1 cellular context compared by ENCODE assay signal in the genomic region with DNA sequence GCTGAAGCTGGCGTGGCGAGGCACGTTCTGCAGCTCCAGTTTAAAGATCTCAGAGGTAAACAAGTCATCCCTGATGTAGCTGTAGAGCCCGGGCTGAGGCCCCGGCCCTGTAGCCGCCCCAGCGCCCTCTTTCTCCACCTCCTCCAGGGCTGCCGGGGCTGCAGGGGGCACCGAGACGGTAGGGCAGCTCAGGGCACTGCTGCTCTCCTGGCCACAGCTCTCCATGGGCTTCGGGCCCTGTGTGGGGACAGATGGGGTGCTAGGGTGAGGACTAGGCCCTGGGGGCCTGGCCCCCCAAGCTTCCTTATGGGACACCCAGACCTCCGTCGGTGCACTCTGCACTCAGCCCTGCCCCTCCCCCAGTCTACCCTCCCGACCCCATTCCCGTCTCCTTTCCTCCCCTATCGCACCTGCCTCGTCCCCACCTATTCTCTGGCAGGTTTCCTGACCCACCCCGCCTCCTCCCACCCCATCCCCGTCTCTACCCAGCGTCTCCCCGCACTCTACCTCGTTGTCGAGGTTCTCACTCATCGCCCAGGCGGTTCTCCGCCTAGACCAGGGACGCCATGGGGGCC.
A peak's percentile ranks its signal among the peaks of the same experiment; 100 is the strongest.
TF ChIP-seq lines count a peak whose summit lies in the region.

No MANE protein-coding gene starts in this region.

TF ChIP-seq in K562, 482 proteins besides CTCF, POLR2A, EP300 and RAD21 (continues in another document):
- TF ChIP-seq, protein P1, sequence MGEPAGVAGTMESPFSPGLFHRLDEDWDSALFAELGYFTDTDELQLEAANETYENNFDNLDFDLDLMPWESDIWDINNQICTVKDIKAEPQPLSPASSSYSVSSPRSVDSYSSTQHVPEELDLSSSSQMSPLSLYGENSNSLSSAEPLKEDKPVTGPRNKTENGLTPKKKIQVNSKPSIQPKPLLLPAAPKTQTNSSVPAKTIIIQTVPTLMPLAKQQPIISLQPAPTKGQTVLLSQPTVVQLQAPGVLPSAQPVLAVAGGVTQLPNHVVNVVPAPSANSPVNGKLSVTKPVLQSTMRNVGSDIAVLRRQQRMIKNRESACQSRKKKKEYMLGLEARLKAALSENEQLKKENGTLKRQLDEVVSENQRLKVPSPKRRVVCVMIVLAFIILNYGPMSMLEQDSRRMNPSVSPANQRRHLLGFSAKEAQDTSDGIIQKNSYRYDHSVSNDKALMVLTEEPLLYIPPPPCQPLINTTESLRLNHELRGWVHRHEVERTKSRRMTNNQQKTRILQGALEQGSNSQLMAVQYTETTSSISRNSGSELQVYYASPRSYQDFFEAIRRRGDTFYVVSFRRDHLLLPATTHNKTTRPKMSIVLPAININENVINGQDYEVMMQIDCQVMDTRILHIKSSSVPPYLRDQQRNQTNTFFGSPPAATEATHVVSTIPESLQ (CRISPR knock-in tag; IDR thresholded peaks at IDR 0.05) = no peak
- TF ChIP-seq DNMT1 (IDR thresholded peaks at IDR 0.05) = peak; percentile 97; the same call in 1 of the 2 replicates
- TF ChIP-seq NFATC3 (IDR thresholded peaks at IDR 0.05) = 0 out of 2 replicates have a peak, but pooled peaks have one; percentile 26
- peak; percentile 84 for TF ChIP-seq ARID2 (IDR thresholded peaks at IDR 0.05)
- no peak for TF ChIP-seq KLF10 (CRISPR knock-in tag; IDR thresholded peaks at IDR 0.05)
- TF ChIP-seq FOS (IDR thresholded peaks at IDR 0.05; ENCODE audit: extremely low read depth, insufficient read length) = no peak
- TF ChIP-seq FOXJ2 (tag; IDR thresholded peaks at IDR 0.05) = no peak
- TF ChIP-seq, protein P2, sequence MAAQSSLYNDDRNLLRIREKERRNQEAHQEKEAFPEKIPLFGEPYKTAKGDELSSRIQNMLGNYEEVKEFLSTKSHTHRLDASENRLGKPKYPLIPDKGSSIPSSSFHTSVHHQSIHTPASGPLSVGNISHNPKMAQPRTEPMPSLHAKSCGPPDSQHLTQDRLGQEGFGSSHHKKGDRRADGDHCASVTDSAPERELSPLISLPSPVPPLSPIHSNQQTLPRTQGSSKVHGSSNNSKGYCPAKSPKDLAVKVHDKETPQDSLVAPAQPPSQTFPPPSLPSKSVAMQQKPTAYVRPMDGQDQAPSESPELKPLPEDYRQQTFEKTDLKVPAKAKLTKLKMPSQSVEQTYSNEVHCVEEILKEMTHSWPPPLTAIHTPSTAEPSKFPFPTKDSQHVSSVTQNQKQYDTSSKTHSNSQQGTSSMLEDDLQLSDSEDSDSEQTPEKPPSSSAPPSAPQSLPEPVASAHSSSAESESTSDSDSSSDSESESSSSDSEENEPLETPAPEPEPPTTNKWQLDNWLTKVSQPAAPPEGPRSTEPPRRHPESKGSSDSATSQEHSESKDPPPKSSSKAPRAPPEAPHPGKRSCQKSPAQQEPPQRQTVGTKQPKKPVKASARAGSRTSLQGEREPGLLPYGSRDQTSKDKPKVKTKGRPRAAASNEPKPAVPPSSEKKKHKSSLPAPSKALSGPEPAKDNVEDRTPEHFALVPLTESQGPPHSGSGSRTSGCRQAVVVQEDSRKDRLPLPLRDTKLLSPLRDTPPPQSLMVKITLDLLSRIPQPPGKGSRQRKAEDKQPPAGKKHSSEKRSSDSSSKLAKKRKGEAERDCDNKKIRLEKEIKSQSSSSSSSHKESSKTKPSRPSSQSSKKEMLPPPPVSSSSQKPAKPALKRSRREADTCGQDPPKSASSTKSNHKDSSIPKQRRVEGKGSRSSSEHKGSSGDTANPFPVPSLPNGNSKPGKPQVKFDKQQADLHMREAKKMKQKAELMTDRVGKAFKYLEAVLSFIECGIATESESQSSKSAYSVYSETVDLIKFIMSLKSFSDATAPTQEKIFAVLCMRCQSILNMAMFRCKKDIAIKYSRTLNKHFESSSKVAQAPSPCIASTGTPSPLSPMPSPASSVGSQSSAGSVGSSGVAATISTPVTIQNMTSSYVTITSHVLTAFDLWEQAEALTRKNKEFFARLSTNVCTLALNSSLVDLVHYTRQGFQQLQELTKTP (IDR thresholded peaks at IDR 0.05; ENCODE audit: low read depth in 1 of 2, partially characterized antibody in 2 of 2) = peak; percentile 56 to 90
- TF ChIP-seq GABPB2 (CRISPR knock-in tag; conservative IDR thresholded peaks at IDR 0.05) = 0 out of 2 replicates have a peak, but pooled peaks have one; percentile 6
- TF ChIP-seq CBFA2T2 (conservative IDR thresholded peaks at IDR 0.05) = no peak
- TF ChIP-seq, protein P3, sequence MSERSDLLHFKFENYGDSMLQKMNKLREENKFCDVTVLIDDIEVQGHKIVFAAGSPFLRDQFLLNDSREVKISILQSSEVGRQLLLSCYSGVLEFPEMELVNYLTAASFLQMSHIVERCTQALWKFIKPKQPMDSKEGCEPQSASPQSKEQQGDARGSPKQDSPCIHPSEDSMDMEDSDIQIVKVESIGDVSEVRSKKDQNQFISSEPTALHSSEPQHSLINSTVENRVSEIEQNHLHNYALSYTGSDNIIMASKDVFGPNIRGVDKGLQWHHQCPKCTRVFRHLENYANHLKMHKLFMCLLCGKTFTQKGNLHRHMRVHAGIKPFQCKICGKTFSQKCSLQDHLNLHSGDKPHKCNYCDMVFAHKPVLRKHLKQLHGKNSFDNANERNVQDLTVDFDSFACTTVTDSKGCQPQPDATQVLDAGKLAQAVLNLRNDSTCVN (CRISPR knock-in tag; IDR thresholded peaks at IDR 0.05) = peak; percentile 89
- no peak for TF ChIP-seq NFXL1 (CRISPR knock-in tag; IDR thresholded peaks at IDR 0.05)
- peak in 1 of 2 experiments; percentile 64; a peak in 1 of 4 replicates for TF ChIP-seq TEAD1 (CRISPR knock-in tag; IDR thresholded peaks at IDR 0.05)
- peak; percentile 88; the same call in 1 of the 2 replicates for TF ChIP-seq BRD4 (IDR thresholded peaks at IDR 0.05)
- TF ChIP-seq ZNF586 (CRISPR knock-in tag; conservative IDR thresholded peaks at IDR 0.05) = 0 out of 2 replicates have a peak, but pooled peaks have one; percentile 51
- peak; percentile 70; the same call in 1 of the 2 replicates for TF ChIP-seq PHF8 (IDR thresholded peaks at IDR 0.05; ENCODE audit: borderline replicate concordance, low read length)
- TF ChIP-seq, protein P4, sequence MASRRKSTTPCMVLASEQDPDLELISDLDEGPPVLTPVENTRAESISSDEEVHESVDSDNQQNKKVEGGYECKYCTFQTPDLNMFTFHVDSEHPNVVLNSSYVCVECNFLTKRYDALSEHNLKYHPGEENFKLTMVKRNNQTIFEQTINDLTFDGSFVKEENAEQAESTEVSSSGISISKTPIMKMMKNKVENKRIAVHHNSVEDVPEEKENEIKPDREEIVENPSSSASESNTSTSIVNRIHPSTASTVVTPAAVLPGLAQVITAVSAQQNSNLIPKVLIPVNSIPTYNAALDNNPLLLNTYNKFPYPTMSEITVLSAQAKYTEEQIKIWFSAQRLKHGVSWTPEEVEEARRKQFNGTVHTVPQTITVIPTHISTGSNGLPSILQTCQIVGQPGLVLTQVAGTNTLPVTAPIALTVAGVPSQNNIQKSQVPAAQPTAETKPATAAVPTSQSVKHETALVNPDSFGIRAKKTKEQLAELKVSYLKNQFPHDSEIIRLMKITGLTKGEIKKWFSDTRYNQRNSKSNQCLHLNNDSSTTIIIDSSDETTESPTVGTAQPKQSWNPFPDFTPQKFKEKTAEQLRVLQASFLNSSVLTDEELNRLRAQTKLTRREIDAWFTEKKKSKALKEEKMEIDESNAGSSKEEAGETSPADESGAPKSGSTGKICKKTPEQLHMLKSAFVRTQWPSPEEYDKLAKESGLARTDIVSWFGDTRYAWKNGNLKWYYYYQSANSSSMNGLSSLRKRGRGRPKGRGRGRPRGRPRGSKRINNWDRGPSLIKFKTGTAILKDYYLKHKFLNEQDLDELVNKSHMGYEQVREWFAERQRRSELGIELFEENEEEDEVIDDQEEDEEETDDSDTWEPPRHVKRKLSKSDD (conservative IDR thresholded peaks at IDR 0.05; ENCODE audit: low read length) = no peak
- TF ChIP-seq, protein P5, sequence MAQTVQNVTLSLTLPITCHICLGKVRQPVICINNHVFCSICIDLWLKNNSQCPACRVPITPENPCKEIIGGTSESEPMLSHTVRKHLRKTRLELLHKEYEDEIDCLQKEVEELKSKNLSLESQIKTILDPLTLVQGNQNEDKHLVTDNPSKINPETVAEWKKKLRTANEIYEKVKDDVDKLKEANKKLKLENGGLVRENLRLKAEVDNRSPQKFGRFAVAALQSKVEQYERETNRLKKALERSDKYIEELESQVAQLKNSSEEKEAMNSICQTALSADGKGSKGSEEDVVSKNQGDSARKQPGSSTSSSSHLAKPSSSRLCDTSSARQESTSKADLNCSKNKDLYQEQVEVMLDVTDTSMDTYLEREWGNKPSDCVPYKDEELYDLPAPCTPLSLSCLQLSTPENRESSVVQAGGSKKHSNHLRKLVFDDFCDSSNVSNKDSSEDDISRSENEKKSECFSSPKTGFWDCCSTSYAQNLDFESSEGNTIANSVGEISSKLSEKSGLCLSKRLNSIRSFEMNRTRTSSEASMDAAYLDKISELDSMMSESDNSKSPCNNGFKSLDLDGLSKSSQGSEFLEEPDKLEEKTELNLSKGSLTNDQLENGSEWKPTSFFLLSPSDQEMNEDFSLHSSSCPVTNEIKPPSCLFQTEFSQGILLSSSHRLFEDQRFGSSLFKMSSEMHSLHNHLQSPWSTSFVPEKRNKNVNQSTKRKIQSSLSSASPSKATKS (CRISPR knock-in tag; IDR thresholded peaks at IDR 0.05) = 0 out of 2 replicates have a peak, but pooled peaks have one; percentile 22
- no peak for TF ChIP-seq ARID1B (IDR thresholded peaks at IDR 0.05)
- TF ChIP-seq ZNF75A (CRISPR knock-in tag; IDR thresholded peaks at IDR 0.05) = no peak
- TF ChIP-seq, protein P6, sequence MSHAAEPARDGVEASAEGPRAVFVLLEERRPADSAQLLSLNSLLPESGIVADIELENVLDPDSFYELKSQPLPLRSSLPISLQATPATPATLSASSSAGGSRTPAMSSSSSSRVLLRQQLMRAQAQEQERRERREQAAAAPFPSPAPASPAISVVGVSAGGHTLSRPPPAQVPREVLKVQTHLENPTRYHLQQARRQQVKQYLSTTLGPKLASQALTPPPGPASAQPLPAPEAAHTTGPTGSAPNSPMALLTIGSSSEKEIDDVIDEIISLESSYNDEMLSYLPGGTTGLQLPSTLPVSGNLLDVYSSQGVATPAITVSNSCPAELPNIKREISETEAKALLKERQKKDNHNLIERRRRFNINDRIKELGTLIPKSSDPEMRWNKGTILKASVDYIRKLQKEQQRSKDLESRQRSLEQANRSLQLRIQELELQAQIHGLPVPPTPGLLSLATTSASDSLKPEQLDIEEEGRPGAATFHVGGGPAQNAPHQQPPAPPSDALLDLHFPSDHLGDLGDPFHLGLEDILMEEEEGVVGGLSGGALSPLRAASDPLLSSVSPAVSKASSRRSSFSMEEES (CRISPR knock-in tag; IDR thresholded peaks at IDR 0.05) = no peak; the same call in 1 of the 2 replicates
- TF ChIP-seq WHSC1 (IDR thresholded peaks at IDR 0.05; ENCODE audit: low read length) = peak; percentile 31
- peak; percentile 93 for TF ChIP-seq OTX1 (CRISPR knock-in tag; IDR thresholded peaks at IDR 0.05)
- no peak for TF ChIP-seq MAFK (IDR thresholded peaks at IDR 0.05; ENCODE audit: low read length)
- no peak for TF ChIP-seq ASH1L (IDR thresholded peaks at IDR 0.05; ENCODE audit: borderline replicate concordance, low read depth, partially characterized antibody)
- no peak for TF ChIP-seq PTBP1 (IDR thresholded peaks at IDR 0.05; ENCODE audit: low read depth, low read length)
- TF ChIP-seq BMI1 (IDR thresholded peaks at IDR 0.05; ENCODE audit: low read length) = no peak
- peak; percentile 8; the same call in 1 of the 2 replicates for TF ChIP-seq CHD2 (IDR thresholded peaks at IDR 0.05; ENCODE audit: low read depth, low read length)
- TF ChIP-seq ZSCAN32 (CRISPR knock-in tag; IDR thresholded peaks at IDR 0.05) = peak; percentile 55
- no peak for TF ChIP-seq RAD51 (IDR thresholded peaks at IDR 0.05; ENCODE audit: borderline replicate concordance, low read depth)
- TF ChIP-seq ZNF197 (CRISPR knock-in tag; IDR thresholded peaks at IDR 0.05; ENCODE audit: low read depth) = no peak
- peak; percentile 64; the same call in 1 of the 2 replicates for TF ChIP-seq ZNF57 (CRISPR knock-in tag; IDR thresholded peaks at IDR 0.05)
- TF ChIP-seq MCM5 (IDR thresholded peaks at IDR 0.05; ENCODE audit: low read depth) = no peak
- no peak for TF ChIP-seq TARDBP (IDR thresholded peaks at IDR 0.05)
- 0 out of 2 replicates have a peak, but pooled peaks have one; percentile 24 for TF ChIP-seq ZNF347 (CRISPR knock-in tag; IDR thresholded peaks at IDR 0.05; ENCODE audit: low read depth)
- TF ChIP-seq, protein P7, sequence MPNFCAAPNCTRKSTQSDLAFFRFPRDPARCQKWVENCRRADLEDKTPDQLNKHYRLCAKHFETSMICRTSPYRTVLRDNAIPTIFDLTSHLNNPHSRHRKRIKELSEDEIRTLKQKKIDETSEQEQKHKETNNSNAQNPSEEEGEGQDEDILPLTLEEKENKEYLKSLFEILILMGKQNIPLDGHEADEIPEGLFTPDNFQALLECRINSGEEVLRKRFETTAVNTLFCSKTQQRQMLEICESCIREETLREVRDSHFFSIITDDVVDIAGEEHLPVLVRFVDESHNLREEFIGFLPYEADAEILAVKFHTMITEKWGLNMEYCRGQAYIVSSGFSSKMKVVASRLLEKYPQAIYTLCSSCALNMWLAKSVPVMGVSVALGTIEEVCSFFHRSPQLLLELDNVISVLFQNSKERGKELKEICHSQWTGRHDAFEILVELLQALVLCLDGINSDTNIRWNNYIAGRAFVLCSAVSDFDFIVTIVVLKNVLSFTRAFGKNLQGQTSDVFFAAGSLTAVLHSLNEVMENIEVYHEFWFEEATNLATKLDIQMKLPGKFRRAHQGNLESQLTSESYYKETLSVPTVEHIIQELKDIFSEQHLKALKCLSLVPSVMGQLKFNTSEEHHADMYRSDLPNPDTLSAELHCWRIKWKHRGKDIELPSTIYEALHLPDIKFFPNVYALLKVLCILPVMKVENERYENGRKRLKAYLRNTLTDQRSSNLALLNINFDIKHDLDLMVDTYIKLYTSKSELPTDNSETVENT (CRISPR knock-in tag; IDR thresholded peaks at IDR 0.05) = peak; percentile 9; the same call in 1 of the 2 replicates
- TF ChIP-seq, protein P8, sequence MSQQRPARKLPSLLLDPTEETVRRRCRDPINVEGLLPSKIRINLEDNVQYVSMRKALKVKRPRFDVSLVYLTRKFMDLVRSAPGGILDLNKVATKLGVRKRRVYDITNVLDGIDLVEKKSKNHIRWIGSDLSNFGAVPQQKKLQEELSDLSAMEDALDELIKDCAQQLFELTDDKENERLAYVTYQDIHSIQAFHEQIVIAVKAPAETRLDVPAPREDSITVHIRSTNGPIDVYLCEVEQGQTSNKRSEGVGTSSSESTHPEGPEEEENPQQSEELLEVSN (IDR thresholded peaks at IDR 0.05; ENCODE audit: borderline replicate concordance in 1 of 2, extremely low read depth in 1 of 2, insufficient read depth in 1 of 2, insufficient read length in 1 of 2, low read depth in 1 of 2, low read length in 1 of 2, poor library complexity in 1 of 2, severe bottlenecking in 1 of 2) = peak; percentile 18 to 40
- TF ChIP-seq BACH1 (tag; IDR thresholded peaks at IDR 0.05) = no peak
- TF ChIP-seq HDGF (IDR thresholded peaks at IDR 0.05) = no peak
- TF ChIP-seq GTF2F1 (IDR thresholded peaks at IDR 0.05; ENCODE audit: low read depth, low read length) = peak; percentile 39; the same call in 1 of the 2 replicates
- TF ChIP-seq, protein P9, sequence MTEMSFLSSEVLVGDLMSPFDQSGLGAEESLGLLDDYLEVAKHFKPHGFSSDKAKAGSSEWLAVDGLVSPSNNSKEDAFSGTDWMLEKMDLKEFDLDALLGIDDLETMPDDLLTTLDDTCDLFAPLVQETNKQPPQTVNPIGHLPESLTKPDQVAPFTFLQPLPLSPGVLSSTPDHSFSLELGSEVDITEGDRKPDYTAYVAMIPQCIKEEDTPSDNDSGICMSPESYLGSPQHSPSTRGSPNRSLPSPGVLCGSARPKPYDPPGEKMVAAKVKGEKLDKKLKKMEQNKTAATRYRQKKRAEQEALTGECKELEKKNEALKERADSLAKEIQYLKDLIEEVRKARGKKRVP (CRISPR knock-in tag; IDR thresholded peaks at IDR 0.05) = peak; percentile 47; the same call in 1 of the 2 replicates
- no peak for TF ChIP-seq KLF6 (CRISPR knock-in tag; IDR thresholded peaks at IDR 0.05; ENCODE audit: borderline replicate concordance)
- TF ChIP-seq U2AF2 (optimal IDR thresholded peaks at IDR 0.05; ENCODE audit: low read depth, low read length) = no peak
